ENCODE assay signal across 1 cellular context in genomic region chr2:227781841-227782240, GRCh38.
TF ChIP-seq lines count a peak whose summit lies in the region.

No MANE protein-coding gene starts in this region.

TF ChIP-seq in HepG2, 621 proteins besides CTCF, POLR2A, EP300 and RAD21:
- TF ChIP-seq ETS1 (CRISPR knock-in tag; IDR thresholded peaks at IDR 0.05) (no peak), ZNF138 (CRISPR knock-in tag; IDR thresholded peaks at IDR 0.05; ENCODE audit: low read depth) (no peak), U2AF1 (optimal IDR thresholded peaks at IDR 0.05; ENCODE audit: low read depth, low read length) (no peak), ARID4A (CRISPR knock-in tag; IDR thresholded peaks at IDR 0.05; ENCODE audit: borderline replicate concordance) (no peak), XBP1 (CRISPR knock-in tag; IDR thresholded peaks at IDR 0.05) (no peak), SRF (IDR thresholded peaks at IDR 0.05; ENCODE audit: low read depth, low read length) (no peak)
